8 cellular contexts compared by ENCODE assay signal in genomic region chr16:1964046-1964505, GRCh38. TPM values are rescaled to one million over a fixed set of nuclear protein-coding genes. Genes with fewer than 3 reads are reported as not detected.
DNase-seq lines count a peak whose midpoint lies in the region; ATAC-seq and TF ChIP-seq lines count a peak whose summit lies in the region.

No MANE protein-coding gene starts in this region.

- H3K4me3 Mint-ChIP-seq in Calu3 (ENCODE audit: low read depth, unreplicated experiment) (peak overlapping the region; percentile 74), chondrocyte (ENCODE audit: unreplicated experiment) (peak overlapping the region; percentile 87)

- TF ChIP-seq POLR2A in transverse colon (IDR thresholded peaks at IDR 0.05), result no peak

- no peak overlapping the region for H2BK15ac ChIP-seq in mesendoderm (replicated peaks; ENCODE audit: low read depth)

- H3K4me3 ChIP-seq in RWPE2 (ENCODE audit: severe bottlenecking) (peak overlapping the region; percentile 81), mesendoderm (ENCODE audit: low read length) (peak overlapping the region; percentile 96), transverse colon (peak overlapping the region; percentile 84 to 99 (median 90))

- H3K27me3 ChIP-seq in RWPE2 (ENCODE audit: insufficient read depth, poor library complexity, severe bottlenecking) (no peaks in the 10 kb centered on the region), mesendoderm (ENCODE audit: insufficient read depth, low read length, poor library complexity) (no peaks in the 10 kb centered on the region), transverse colon (no peaks in the 10 kb centered on the region)

- TF ChIP-seq CTCF in Calu3 (IDR thresholded peaks at IDR 0.05; ENCODE audit: unreplicated experiment) (no peak), RWPE2 (IDR thresholded peaks at IDR 0.05; ENCODE audit: poor library complexity, severe bottlenecking) (no peak), chondrocyte (IDR thresholded peaks at IDR 0.05) (peak; percentile 57), transverse colon (IDR thresholded peaks at IDR 0.05) (peak in 1 of 5 experiments; percentile 1)

- ATAC-seq in GM21786 (IDR thresholded peaks at IDR 0.05; ENCODE audit: unreplicated experiment), result peak; percentile 16
- no peak for ATAC-seq in RWPE2 (ENCODE audit: low read depth)

- H3K23ac ChIP-seq in mesendoderm (ENCODE audit: low read length), result peak overlapping the region; percentile 48

- H3K27ac Mint-ChIP-seq in Calu3 (ENCODE audit: unreplicated experiment) (peak overlapping the region; percentile 68), chondrocyte (ENCODE audit: unreplicated experiment) (peak overlapping the region; percentile 92)

- BruUV-seq in Calu3 (replicated peaks; lab: Mats Ljungman, UMichigan), result no TSS peak

- H4K5ac ChIP-seq in mesendoderm (ENCODE audit: low read length), result no peak overlapping the region

- H3K27me3 Mint-ChIP-seq in Calu3 (ENCODE audit: unreplicated experiment) (no peaks in the 10 kb centered on the region), chondrocyte (ENCODE audit: low read depth) (no peaks in the 10 kb centered on the region)

- no peak for DNase-seq in Calu3
- peak; percentile 35 for DNase-seq in RWPE2 (ENCODE audit: low spot score)
- DNase-seq in chondrocyte (ENCODE audit: low spot score), result no peak
- peak; percentile 34 for DNase-seq in mesendoderm
- no peak for DNase-seq in transverse colon
- DNase-seq in HuH-7 (ENCODE audit: low spot score), result no peak
- no peak for DNase-seq in ureter (ENCODE audit: low spot score)

- peaks cover 38% of the 10 kb centered on the region for H3K36me3 ChIP-seq in RWPE2 (ENCODE audit: low read depth)
- peaks cover 15% of the 10 kb centered on the region for H3K36me3 ChIP-seq in mesendoderm (ENCODE audit: control insufficient read depth, insufficient read depth, low read length)
- H3K36me3 ChIP-seq in transverse colon, result peaks cover 0 to 16% (median 6%) of the 10 kb centered on the region in 4 donors

- H3K4me1 Mint-ChIP-seq in Calu3 (ENCODE audit: low read depth, unreplicated experiment) (peaks cover 26% of the 10 kb centered on the region), chondrocyte (ENCODE audit: low read depth) (peaks cover 49% of the 10 kb centered on the region)

- H3K4me2 ChIP-seq in mesendoderm (ENCODE audit: low read length), result peak overlapping the region; percentile 100

- no peak overlapping the region for H2BK120ac ChIP-seq in mesendoderm (ENCODE audit: low read depth, low read length)

- peak overlapping the region; percentile 99 for H3K9ac ChIP-seq in mesendoderm (ENCODE audit: low read length)

- peak overlapping the region; percentile 99 for H3K56ac ChIP-seq in mesendoderm (ENCODE audit: low read length)

- peak overlapping the region; percentile 35 for H2BK5ac ChIP-seq in mesendoderm (ENCODE audit: low read length)

- peaks cover 37% of the 10 kb centered on the region for H3K79me2 ChIP-seq in mesendoderm (ENCODE audit: control insufficient read depth, insufficient read depth, low read length)

- H3K4ac ChIP-seq in mesendoderm (ENCODE audit: low read depth, low read length), result no peak overlapping the region

- H3K9me3 ChIP-seq in RWPE2 (ENCODE audit: severe bottlenecking) (no peaks in the 10 kb centered on the region), transverse colon (no peaks in the 10 kb centered on the region)

- peak overlapping the region; percentile 91 for H3K18ac ChIP-seq in mesendoderm (ENCODE audit: low read length)

- CTCF ChIA-PET in Calu3 (lab: Charles Lee), result interaction anchor here (0.6 to 1.5 kb wide), 4 partner anchors 18 to 130 kb away, joined by 3 to 5 read pairs (median 4); no protein-coding TSS in a partner anchor

- WGBS in mesendoderm (ENCODE audit: extremely low coverage, insufficient coverage, low lambda C conversion rate), result no CpG with 5 or more reads among the region's 33 CpGs
- WGBS in transverse colon (ENCODE audit: low coverage in 1 of 2), 2 donors, result 1% methylated on average over 28 of the region's 33 CpGs; no CpG with 5 or more reads in 1 of the 2 donors

- peaks cover 14% of the 10 kb centered on the region for H3K4me1 ChIP-seq in RWPE2 (ENCODE audit: insufficient read depth, poor library complexity, severe bottlenecking)
- no peaks in the 10 kb centered on the region for H3K4me1 ChIP-seq in mesendoderm (ENCODE audit: control insufficient read depth, low read depth, low read length)
- peaks cover 8 to 45% (median 36%) of the 10 kb centered on the region in 4 donors for H3K4me1 ChIP-seq in transverse colon

- peaks cover 4% of the 10 kb centered on the region for H3K79me1 ChIP-seq in mesendoderm (ENCODE audit: low read length)

- H3K27ac ChIP-seq in RWPE2 (ENCODE audit: poor library complexity, severe bottlenecking) (peak overlapping the region; percentile 93), mesendoderm (ENCODE audit: low read depth, low read length) (peak overlapping the region; percentile 85), transverse colon (peak overlapping the region; percentile 96 to 99 (median 98))

- intact Hi-C loops in Calu3 (cut with micrococcal nuclease; ENCODE audit: unreplicated experiment) (no loop called here), transverse colon (cut with DNase I; ENCODE audit: low total_unique reads) (no loop called here)

- H3K36me3 Mint-ChIP-seq in Calu3 (ENCODE audit: insufficient read depth, unreplicated experiment) (peaks cover 74% of the 10 kb centered on the region), chondrocyte (ENCODE audit: low read depth) (peaks cover 15% of the 10 kb centered on the region)

- TF ChIP-seq EP300 in transverse colon (IDR thresholded peaks at IDR 0.05; ENCODE audit: low read depth), result no peak

- in situ Hi-C loops in transverse colon (cut with MboI; ENCODE audit: low pct_ligation_motif_present in 1 of 4, low pct_unique_long_range_greater_than_20kb in 1 of 4, low sequenced_read_pairs in 3 of 4), result no loop called here

- H3K9me3 Mint-ChIP-seq in Calu3 (ENCODE audit: low read depth, unreplicated experiment), result no peaks in the 10 kb centered on the region
- no peaks in the 10 kb centered on the region for H3K9me3 Mint-ChIP-seq in chondrocyte (ENCODE audit: low read depth)

- H2AK5ac ChIP-seq in mesendoderm (ENCODE audit: low read length), result peak overlapping the region; percentile 85

- H4K8ac ChIP-seq in mesendoderm (ENCODE audit: low read depth, low read length), result no peak overlapping the region

RNA-seq across cellular contexts. Expression of gene RPS2, which starts 0.6 kb away (rescaled TPM):
- total RNA-seq in Calu3 (2022) (2,674 and 2,950 TPM in 2 replicates), chondrocyte (1,605 to 1,878 TPM (median 1,662 TPM) in 3 replicates), transverse colon (1,000 to 10,000 TPM in 3 of 4 donors, 100 to 1,000 TPM in 1; 896 to 2,085 (median 1,613) TPM), ureter (2,737 TPM)
- polyA plus RNA-seq in mesendoderm (2013, experiment 1 of 2), result 5,567 TPM
- 5,746 TPM for polyA plus RNA-seq in mesendoderm (2013, experiment 2 of 2)

RNA-seq across cellular contexts. Expression of gene RNF151, which starts 2.6 kb away (rescaled TPM):
- total RNA-seq in Calu3 (2022), result not detected in 2 replicates
- total RNA-seq in chondrocyte, result not detected in 3 replicates
- polyA plus RNA-seq in mesendoderm (2013, experiment 1 of 2), result not detected
- 0.06 TPM for polyA plus RNA-seq in mesendoderm (2013, experiment 2 of 2)
- not detected for total RNA-seq in transverse colon
- total RNA-seq in ureter, result not detected

RNA-seq across cellular contexts. Expression of gene NDUFB10, which starts 4.7 kb away (rescaled TPM):
- total RNA-seq in Calu3 (2022) (148 and 153 TPM in 2 replicates), chondrocyte (97.9 to 131 TPM (median 110 TPM) in 3 replicates), transverse colon (100 to 1,000 TPM; 137 to 496 (median 250) TPM), ureter (97.5 TPM)
- polyA plus RNA-seq in mesendoderm (2013, experiment 1 of 2), result 149 TPM
- polyA plus RNA-seq in mesendoderm (2013, experiment 2 of 2), result 156 TPM

RNA-seq across cellular contexts. Expression of gene TBL3, which starts 7.8 kb away (rescaled TPM):
- total RNA-seq in Calu3 (2022), result 62.0 and 71.1 TPM in 2 replicates
- total RNA-seq in chondrocyte, result 20.9 to 40.1 TPM (median 21.6 TPM) in 3 replicates
- polyA plus RNA-seq in mesendoderm (2013, experiment 1 of 2), result 29.8 TPM
- polyA plus RNA-seq in mesendoderm (2013, experiment 2 of 2), result 29.2 TPM
- total RNA-seq in transverse colon, result 10 to 100 TPM; 23.2 to 31.0 (median 28.2) TPM
- total RNA-seq in ureter, result 37.0 TPM

RNA-seq across cellular contexts. Expression of gene RPL3L, which starts 9.6 kb away (rescaled TPM):
- total RNA-seq in Calu3 (2022) (not detected in 2 replicates), chondrocyte (not detected in 3 replicates), transverse colon (under 1 TPM in 1 of 4 donors, not detected in 3; 0.55 TPM), ureter (not detected)
- 0.08 TPM for polyA plus RNA-seq in mesendoderm (2013, experiment 1 of 2)
- 0.13 TPM for polyA plus RNA-seq in mesendoderm (2013, experiment 2 of 2)

Comparison
In these comparisons a context has a peak if more than half of its experiments do, and no peak if none do; other contexts are left out.
1. DNase-seq: peak in RWPE2 (single experiment) and mesendoderm (single experiment); none in Calu3 (single experiment), chondrocyte (single experiment), transverse colon (single experiment), HuH-7 (single experiment) and ureter (single experiment).
2. Peak in every context shown above with its lines, with median percentiles within 50 percentile points of each other: H3K27ac ChIP-seq and H3K4me3 ChIP-seq.